ENCODE assay signal across 4 cellular contexts in the genomic region with DNA sequence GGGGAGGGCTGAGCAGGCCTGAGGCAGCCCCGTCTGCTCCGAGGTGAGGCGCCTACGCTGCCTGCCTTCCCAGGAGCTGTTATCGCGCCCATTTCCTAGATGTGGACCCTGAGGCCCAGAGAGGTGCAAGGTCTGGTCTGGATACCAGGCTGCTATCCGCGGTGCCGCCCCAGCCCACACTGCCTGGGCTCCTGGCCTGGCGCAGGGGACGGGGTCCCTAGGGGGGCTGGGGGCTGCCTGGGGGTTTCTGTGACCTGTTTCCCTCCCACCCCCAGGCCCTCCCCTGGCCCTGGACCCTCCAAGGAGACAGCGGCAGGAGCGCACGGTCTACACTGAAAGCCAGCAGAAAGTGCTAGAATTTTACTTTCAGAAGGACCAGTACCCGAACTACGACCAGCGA. TPM values are rescaled to one million over a fixed set of nuclear protein-coding genes. Genes with fewer than 3 reads are reported as not detected.
"Had no signal": no experiment of that assay in that cellular context is flagged by ENCODE, and none has a peak within 500 bp of the region (broad histone marks: within the 10 kb centered on the region; RNA-seq: fewer than 3 reads in every experiment).

No MANE protein-coding gene starts in this region.

RNA-seq across cellular contexts. Expression of a gene that starts 0.8 kb away (rescaled TPM):
- total RNA-seq: LHCN-M2, M059J, MCF 10A, NCI-H460 had no signal

RNA-seq across cellular contexts. Expression of a gene that starts 26.3 kb away (rescaled TPM):
- total RNA-seq: LHCN-M2, M059J, MCF 10A, NCI-H460 had no signal

RNA-seq across cellular contexts. Expression of a gene that starts 38.1 kb away (rescaled TPM):
- total RNA-seq: LHCN-M2, M059J, MCF 10A, NCI-H460 had no signal

RNA-seq across cellular contexts. Expression of a gene that starts 55.5 kb away (rescaled TPM):
- total RNA-seq: LHCN-M2, M059J, MCF 10A, NCI-H460 had no signal
